In the genomic region with DNA sequence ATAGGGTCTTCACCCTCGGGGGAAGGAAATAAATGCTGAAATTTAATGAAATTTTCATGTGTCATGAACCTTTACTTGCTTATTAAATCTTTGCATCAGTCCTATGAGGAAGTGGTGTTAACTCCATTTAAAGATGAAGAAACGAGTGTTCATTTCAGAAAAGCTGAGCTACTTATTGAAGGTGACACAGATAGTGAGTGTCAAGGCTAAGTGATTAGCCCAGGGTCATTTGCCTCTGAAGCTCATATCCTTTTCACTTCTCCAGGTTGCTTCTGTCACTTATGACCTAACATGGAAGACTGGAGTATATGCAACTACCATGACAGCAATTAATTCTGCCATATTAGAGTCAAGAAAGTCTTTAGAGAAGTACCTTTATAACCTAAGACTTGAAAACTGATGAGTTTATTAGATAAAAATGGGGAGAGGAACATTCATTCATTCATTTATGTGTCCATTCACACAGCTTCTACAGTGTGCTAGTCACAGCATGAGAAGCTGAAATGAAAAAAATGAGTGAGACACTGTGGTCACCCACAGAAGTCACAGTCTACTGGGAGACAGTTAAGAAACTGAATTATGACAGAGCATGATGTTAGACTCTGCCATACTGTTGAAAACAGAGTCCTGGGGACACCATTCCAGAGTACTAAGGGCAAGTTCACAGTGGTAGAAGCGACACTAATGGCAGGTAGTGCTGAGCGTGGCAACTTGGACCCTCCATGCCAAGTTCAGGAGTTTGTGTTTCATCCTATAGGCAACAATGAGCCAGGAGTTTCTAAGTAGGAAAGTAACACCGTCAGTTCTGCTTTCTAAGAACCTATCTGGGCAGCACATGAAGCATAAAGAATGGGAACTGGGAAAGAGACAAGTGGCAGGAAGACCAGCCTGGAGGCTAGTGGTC, we compare ENCODE assay signal across 10 cellular contexts. TPM values are rescaled to one million over a fixed set of nuclear protein-coding genes. Genes with fewer than 3 reads are reported as not detected.
A peak's percentile ranks its signal among the peaks of the same experiment; 100 is the strongest.
DNase-seq lines count a peak whose midpoint lies in the region; ATAC-seq, FAIRE-seq and TF ChIP-seq lines count a peak whose summit lies in the region.
"Had no signal": no experiment of that assay in that cellular context is flagged by ENCODE, and none has a peak within 500 bp of the region (broad histone marks: within the 10 kb centered on the region; RNA-seq: fewer than 3 reads in every experiment).

No MANE protein-coding gene starts in this region.

- no peaks in the 10 kb centered on the region for H3K9me3 ChIP-seq in thyroid gland

- WGBS in thyroid gland, 2 donors, result 89 to 94% methylated on average over 5 of the region's 5 CpGs

- H3K36me3 Mint-ChIP-seq in endothelial cell (ENCODE audit: low read depth, unreplicated experiment), result no peaks in the 10 kb centered on the region

- H3K9me3 Mint-ChIP-seq in endothelial cell (ENCODE audit: unreplicated experiment), result no peaks in the 10 kb centered on the region

- DNase-seq in bronchial epithelial cell (ENCODE audit: low read depth), result no peak
- no peak for DNase-seq in NCI-H1436 treated with DMSO at 0.1 percent for 48 hours (lab: John Stamatoyannopoulos, UW)
- no peak for DNase-seq in thyroid gland
- DNase-seq in endothelial cell (ENCODE audit: low spot score), result no peak
- DNase-seq in Kasumi-1 (lab: John Stamatoyannopoulos, UW), result no peak
- DNase-seq: NCI-H524, retina had no signal

- peaks cover 2% of the 10 kb centered on the region for H3K27me3 Mint-ChIP-seq in endothelial cell (ENCODE audit: unreplicated experiment)

- H3K4me1 ChIP-seq in thyroid gland, result peaks cover 0 to 5% of the 10 kb centered on the region in 2 donors

- peaks cover 12% of the 10 kb centered on the region for H3K4me1 Mint-ChIP-seq in endothelial cell (ENCODE audit: unreplicated experiment)

- no peak overlapping the region for H3K27ac Mint-ChIP-seq in endothelial cell (ENCODE audit: unreplicated experiment)

- H3K27ac ChIP-seq in thyroid gland, result no peak overlapping the region

- H3K27me3 ChIP-seq in bronchial epithelial cell (ENCODE audit: control insufficient read depth, insufficient read depth, low read length), result no peaks in the 10 kb centered on the region
- H3K27me3 ChIP-seq in thyroid gland, result no peaks in the 10 kb centered on the region

- H3K4me3 Mint-ChIP-seq in endothelial cell (ENCODE audit: unreplicated experiment), result no peak overlapping the region

- FAIRE-seq in bronchial epithelial cell (lab: Jason Lieb, UNC), result peak; percentile 7

- no peak overlapping the region for H3K4me3 ChIP-seq in bronchial epithelial cell (ENCODE audit: low read depth, low read length)
- no peak overlapping the region for H3K4me3 ChIP-seq in thyroid gland (replicated peaks in 1 of 3)

- H3K36me3 ChIP-seq in bronchial epithelial cell (ENCODE audit: control insufficient read depth, insufficient read depth, low read length), result no peaks in the 10 kb centered on the region
- no peaks in the 10 kb centered on the region for H3K36me3 ChIP-seq in thyroid gland

- intact Hi-C loops in thyroid gland (cut with DNase I), result no loop called here

- no peak for TF ChIP-seq POLR2A in thyroid gland (IDR thresholded peaks at IDR 0.05)

- ATAC-seq in GM18519 (IDR thresholded peaks at IDR 0.05; ENCODE audit: low FRiP score, unreplicated experiment), result peak; percentile 96
- ATAC-seq in GM21360 (IDR thresholded peaks at IDR 0.05; ENCODE audit: unreplicated experiment), result peak; percentile 90
- ATAC-seq in HG03066 (IDR thresholded peaks at IDR 0.05; ENCODE audit: low read depth, unreplicated experiment), result peak; percentile 95

- TF ChIP-seq CTCF in bronchial epithelial cell (IDR thresholded peaks at IDR 0.05; ENCODE audit: insufficient read depth, low read length, severe bottlenecking) (no peak), thyroid gland (IDR thresholded peaks at IDR 0.05) (no peak), endothelial cell (IDR thresholded peaks at IDR 0.05; ENCODE audit: unreplicated experiment) (no peak)

RNA-seq across cellular contexts. Expression of a gene that starts 21.3 kb away (rescaled TPM):
- total RNA-seq in bronchial epithelial cell (13.7 and 52.4 TPM in 2 replicates), thyroid gland (10 to 100 TPM; 27.9 to 46.2 (median 32.7) TPM), endothelial cell (ENCODE audit: unreplicated experiment) (4.1 TPM)

RNA-seq across cellular contexts. Expression of a gene that starts 32.8 kb away (rescaled TPM):
- total RNA-seq in bronchial epithelial cell (6.3 and 7.2 TPM in 2 replicates), thyroid gland (10 to 100 TPM; 18.8 to 26.1 (median 21.0) TPM), endothelial cell (ENCODE audit: unreplicated experiment) (15.4 TPM)
